Comparison of ENCODE assay signal across 8 cellular contexts in genomic region chr5:55308254-55308836, GRCh38. TPM values are rescaled to one million over a fixed set of nuclear protein-coding genes. Genes with fewer than 3 reads are reported as not detected.
DNase-seq lines count a peak whose midpoint lies in the region; ATAC-seq and TF ChIP-seq lines count a peak whose summit lies in the region.

No MANE protein-coding gene starts in this region.

- H3K27me3 Mint-ChIP-seq in activated CD8-positive, alpha-beta T cell treated with anti-CD3 and anti-CD28 coated beads, Interleukin-2, amount 10 ng/mL, durations not matched to agents 7 days and 5 days (ENCODE audit: low read depth) = no peaks in the 10 kb centered on the region

- CTCF ChIA-PET in activated CD8-positive, alpha-beta T cell treated with anti-CD3 and anti-CD28 coated beads, Interleukin-2, amount 10 ng/mL, durations not matched to agents 7 days and 5 days (lab: Charles Lee) = interaction anchor here (0.9 to 2.7 kb wide), 6 partner anchors 54 to 383 kb away, joined by 3 to 9 read pairs (median 4); no protein-coding TSS in a partner anchor

- peak; percentile 13 for DNase-seq in AG10803 (ENCODE audit: low read depth)
- peak; percentile 43 for DNase-seq in activated CD8-positive, alpha-beta T cell treated with anti-CD3 and anti-CD28 coated beads, Interleukin-2, amount 10 ng/mL, durations not matched to agents 7 days and 5 days
- peak; percentile 17 for DNase-seq in hepatic stellate cell (ENCODE audit: low spot score)
- peak; percentile 5 for DNase-seq in stimulated activated CD4-positive, alpha-beta T cell treated with anti-CD3 and anti-CD28 coated beads, Interleukin-4, amount 100 ng/mL, for 1 hour
- no peak for DNase-seq in NCI-H128 (lab: John Stamatoyannopoulos, UW; ENCODE audit: unreplicated experiment)

- no peaks in the 10 kb centered on the region for H3K9me3 ChIP-seq in KOPT-K1 (ENCODE audit: insufficient read depth, low read length, poor library complexity, severe bottlenecking)

- peaks cover 21% of the 10 kb centered on the region for H3K36me3 Mint-ChIP-seq in activated CD8-positive, alpha-beta T cell treated with anti-CD3 and anti-CD28 coated beads, Interleukin-2, amount 10 ng/mL, durations not matched to agents 7 days and 5 days (ENCODE audit: low read depth)

- peaks cover 21% of the 10 kb centered on the region for H3K4me1 Mint-ChIP-seq in activated CD8-positive, alpha-beta T cell treated with anti-CD3 and anti-CD28 coated beads, Interleukin-2, amount 10 ng/mL, durations not matched to agents 7 days and 5 days (ENCODE audit: low read depth)

- H3K27ac Mint-ChIP-seq in activated CD8-positive, alpha-beta T cell treated with anti-CD3 and anti-CD28 coated beads, Interleukin-2, amount 10 ng/mL, durations not matched to agents 7 days and 5 days = no peak overlapping the region

- TF ChIP-seq CTCF in AG10803 (conservative IDR thresholded peaks at IDR 0.05; ENCODE audit: low read length) = peak; percentile 28
- 0 out of 2 replicates have a peak, but pooled peaks have one; percentile 2 for TF ChIP-seq CTCF in GM12874 (IDR thresholded peaks at IDR 0.05; ENCODE audit: insufficient read depth, low read depth, low read length)

- peak overlapping the region; percentile 78 for H3K27ac ChIP-seq in KOPT-K1 (ENCODE audit: low read depth, low read length, poor library complexity, severe bottlenecking)

- peaks cover 13% of the 10 kb centered on the region for H3K36me3 ChIP-seq in KOPT-K1 (ENCODE audit: insufficient read depth, low read length)

- no peak overlapping the region for H3K4me3 Mint-ChIP-seq in activated CD8-positive, alpha-beta T cell treated with anti-CD3 and anti-CD28 coated beads, Interleukin-2, amount 10 ng/mL, durations not matched to agents 7 days and 5 days

- peak overlapping the region; percentile 90 for H3K4me3 ChIP-seq in AG10803 (ENCODE audit: low read length)

- peaks cover 3% of the 10 kb centered on the region for H3K9me3 Mint-ChIP-seq in activated CD8-positive, alpha-beta T cell treated with anti-CD3 and anti-CD28 coated beads, Interleukin-2, amount 10 ng/mL, durations not matched to agents 7 days and 5 days (ENCODE audit: insufficient read depth)

- ATAC-seq in activated CD8-positive, alpha-beta T cell treated with anti-CD3 and anti-CD28 coated beads, Interleukin-2, amount 10 ng/mL, durations not matched to agents 7 days and 5 days = no peak
- no peak for ATAC-seq in HG03457 (IDR thresholded peaks at IDR 0.05; ENCODE audit: unreplicated experiment)

- POLR2A ChIA-PET in activated CD8-positive, alpha-beta T cell treated with anti-CD3 and anti-CD28 coated beads, Interleukin-2, amount 10 ng/mL, durations not matched to agents 7 days and 5 days (lab: Charles Lee) = interaction anchor here (0.6 to 2.4 kb wide), 6 partner anchors 11 to 1625 kb away, joined by 4 to 9 read pairs (median 6); no protein-coding TSS in a partner anchor

RNA-seq across cellular contexts. Expression of gene MTREX, which starts 0.6 kb away (rescaled TPM):
- total RNA-seq in activated CD8-positive, alpha-beta T cell treated with anti-CD3 and anti-CD28 coated beads, Interleukin-2, amount 10 ng/mL, durations not matched to agents 7 days and 5 days = 10 to 100 TPM; 61.8 to 67.1 TPM

RNA-seq across cellular contexts. Expression of gene DHX29, which starts 0.9 kb away (rescaled TPM):
- total RNA-seq in activated CD8-positive, alpha-beta T cell treated with anti-CD3 and anti-CD28 coated beads, Interleukin-2, amount 10 ng/mL, durations not matched to agents 7 days and 5 days = 10 to 100 TPM; 16.7 to 19.9 TPM
